ENCODE assay signal across 24 cellular contexts in genomic region chr16:51531271-51531670, GRCh38.
"Had no signal": no experiment of that assay in that cellular context is flagged by ENCODE, and none has a peak within 500 bp of the region (broad histone marks: within the 10 kb centered on the region; RNA-seq: fewer than 3 reads in every experiment).

No MANE protein-coding gene starts in this region.

- ATAC-seq: psoas muscle; right cardiac atrium; stimulated activated effector memory CD8-positive, alpha-beta T cell treated with anti-CD3 and anti-CD28 coated beads, Interleukin-12 subunit alpha, Interleukin-12 subunit beta, amount 100 ng/mL, for 72 hours; stimulated activated naive B cell treated with anti-CD40 and anti-IgM and Interleukin-4, amounts not matched to agents 10 μg/mL and 1 μg/mL and 100 μg/mL, for 72 hours had no signal

- H3K27me3 ChIP-seq: neural progenitor cell, ovary, right lobe of liver, sigmoid colon, stomach, thyroid gland, tibial nerve, upper lobe of left lung, vagina had no signal

- H3K79me2 ChIP-seq: parathyroid adenoma had no signal

- H3K9ac ChIP-seq: neural progenitor cell, parathyroid adenoma had no signal

- H3K36me3 ChIP-seq: neural progenitor cell, ovary, right lobe of liver, sigmoid colon, stomach, thoracic aorta, thyroid gland, tibial nerve, upper lobe of left lung, vagina had no signal

- DNase-seq: occipital lobe; ovary; posterior cingulate gyrus; psoas muscle; right cardiac atrium; right lobe of liver; sigmoid colon; small intestine; stimulated activated CD4-positive, alpha-beta T cell treated with anti-CD3 and anti-CD28 coated beads, Interleukin-15, amount 100 ng/mL, for 24 hours; stimulated activated CD4-positive, alpha-beta T cell treated with anti-CD3 and anti-CD28 coated beads, Interleukin-2, amount 100 ng/mL, for 24 hours; stimulated activated CD4-positive, alpha-beta T cell treated with anti-CD3 and anti-CD28 coated beads, Interleukin-2, amount 100 ng/mL, for 48 hours; stimulated activated CD4-positive, alpha-beta T cell treated with anti-CD3 and anti-CD28 coated beads, Interleukin-4, amount 100 ng/mL, for 24 hours; stimulated activated naive B cell treated with anti-CD40 and anti-IgM and Interleukin-4, amounts not matched to agents 10 μg/mL and 1 μg/mL and 100 μg/mL, for 72 hours; stimulated activated naive CD4-positive, alpha-beta T cell treated with Interleukin-2 at 50 U/mL for 16 hours; stomach; thyroid gland; trophoblast cell; upper lobe of left lung had no signal

- H3K4me3 ChIP-seq: neural progenitor cell, ovary, psoas muscle, right lobe of liver, sigmoid colon, stomach, thoracic aorta, thyroid gland, tibial nerve, upper lobe of left lung, vagina had no signal

- H3K4me2 ChIP-seq: neural progenitor cell had no signal

- H2AFZ ChIP-seq: neural progenitor cell, parathyroid adenoma had no signal

- H3K9me3 ChIP-seq: ovary, psoas muscle, right lobe of liver, sigmoid colon, stomach, thoracic aorta, thyroid gland, tibial nerve, vagina had no signal

- H3K27ac ChIP-seq: neural progenitor cell, ovary, parathyroid adenoma, psoas muscle, right lobe of liver, sigmoid colon, stomach, thoracic aorta, thyroid gland, tibial nerve, upper lobe of left lung, vagina had no signal

- H3K4me1 ChIP-seq: parathyroid adenoma, psoas muscle, sigmoid colon, stomach, thyroid gland, tibial nerve, upper lobe of left lung, vagina had no signal
